14 cellular contexts compared by ENCODE assay signal in the genomic region with DNA sequence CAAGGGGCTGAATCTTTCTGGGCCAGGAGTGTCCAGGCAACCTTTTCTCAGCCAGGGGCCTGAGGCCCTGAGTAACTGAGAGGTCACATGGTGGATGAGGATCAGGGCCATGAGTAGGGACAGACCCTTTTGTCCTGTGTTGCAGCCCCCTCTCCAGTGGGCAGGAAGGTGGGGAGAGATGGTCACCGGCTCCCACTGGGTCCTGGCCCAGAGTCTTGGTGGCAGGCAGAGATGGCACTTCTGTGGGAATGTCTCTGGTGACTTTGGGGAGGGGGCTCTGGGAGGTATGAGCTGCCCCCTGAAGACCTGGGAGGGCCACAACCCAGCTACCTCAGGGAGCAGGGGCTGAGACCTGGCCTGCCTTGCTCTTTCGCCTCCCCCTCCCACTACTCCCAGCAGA. TPM values are rescaled to one million over a fixed set of nuclear protein-coding genes. Genes with fewer than 3 reads are reported as not detected.
"Had no signal": no experiment of that assay in that cellular context is flagged by ENCODE, and none has a peak within 500 bp of the region (broad histone marks: within the 10 kb centered on the region; RNA-seq: fewer than 3 reads in every experiment).

No MANE protein-coding gene starts in this region.

- H3K4me3 Mint-ChIP-seq: activated CD4-positive, alpha-beta T cell treated with anti-CD3 and anti-CD28 coated beads, Interleukin-2, amount 10 ng/mL, durations not matched to agents 7 days and 5 days; activated CD8-positive, alpha-beta T cell treated with anti-CD3 and anti-CD28 coated beads, Interleukin-2, amount 10 ng/mL, durations not matched to agents 7 days and 5 days; activated T-cell treated with anti-CD3 and anti-CD28 coated beads, Interleukin-2, amount 50 U/mL, for 4 hours; natural killer cell treated with Interleukin-12 subunit alpha and Interleukin-12 subunit beta and Interleukin-15 and Interleukin-18, amount 100 ng/mL, for 72 hours had no signal

- H3K27ac Mint-ChIP-seq: activated CD4-positive, alpha-beta T cell treated with anti-CD3 and anti-CD28 coated beads, Interleukin-2, amount 10 ng/mL, durations not matched to agents 7 days and 5 days; activated CD8-positive, alpha-beta T cell treated with anti-CD3 and anti-CD28 coated beads, Interleukin-2, amount 10 ng/mL, durations not matched to agents 7 days and 5 days; natural killer cell treated with Interleukin-12 subunit alpha and Interleukin-12 subunit beta and Interleukin-15 and Interleukin-18, amount 100 ng/mL, for 72 hours had no signal

- H3K36me3 ChIP-seq: esophagus muscularis mucosa, tibial nerve had no signal

- H3K4me3 ChIP-seq: esophagus muscularis mucosa, tibial nerve had no signal

- H3K36me3 Mint-ChIP-seq: natural killer cell treated with Interleukin-12 subunit alpha and Interleukin-12 subunit beta and Interleukin-15 and Interleukin-18, amount 100 ng/mL, for 72 hours had no signal

- DNase-seq: activated CD4-positive, alpha-beta T cell treated with anti-CD3 and anti-CD28 coated beads, Interleukin-2, amount 10 ng/mL, durations not matched to agents 7 days and 5 days; activated CD4-positive, CD25-positive, alpha-beta regulatory T cell; activated CD8-positive, alpha-beta T cell treated with anti-CD3 and anti-CD28 coated beads, Interleukin-2, amount 10 ng/mL, durations not matched to agents 7 days and 5 days; activated naive CD4-positive, alpha-beta T cell treated with anti-CD3 and anti-CD28 coated beads, Interleukin-2, amount 50 U/mL, for 16 hours; activated T-cell treated with anti-CD3 and anti-CD28 coated beads, Interleukin-2, amount 50 U/mL, for 4 hours; effector CD4-positive, alpha-beta T cell; retina; stimulated activated naive CD4-positive, alpha-beta T cell treated with Interleukin-2 at 50 U/mL for 16 hours; substantia nigra; T-helper 1 cell; T-helper 9 cell had no signal

- H3K4me1 Mint-ChIP-seq: activated CD4-positive, alpha-beta T cell treated with anti-CD3 and anti-CD28 coated beads, Interleukin-2, amount 10 ng/mL, durations not matched to agents 7 days and 5 days had no signal

- H3K27ac ChIP-seq: esophagus muscularis mucosa, tibial nerve had no signal

- ATAC-seq: activated CD8-positive, alpha-beta T cell treated with anti-CD3 and anti-CD28 coated beads, Interleukin-2, amount 10 ng/mL, durations not matched to agents 7 days and 5 days; activated T-cell treated with anti-CD3 and anti-CD28 coated beads, Interleukin-2, amount 50 U/mL, for 4 hours; natural killer cell treated with Interleukin-12 subunit alpha and Interleukin-12 subunit beta and Interleukin-15 and Interleukin-18, amount 100 ng/mL, for 72 hours had no signal

- H3K4me1 ChIP-seq: tibial nerve had no signal

- H3K9me3 Mint-ChIP-seq: activated CD4-positive, alpha-beta T cell treated with anti-CD3 and anti-CD28 coated beads, Interleukin-2, amount 10 ng/mL, durations not matched to agents 7 days and 5 days; activated T-cell treated with anti-CD3 and anti-CD28 coated beads, Interleukin-2, amount 50 U/mL, for 4 hours; natural killer cell treated with Interleukin-12 subunit alpha and Interleukin-12 subunit beta and Interleukin-15 and Interleukin-18, amount 100 ng/mL, for 72 hours had no signal

- H3K9me3 ChIP-seq: esophagus muscularis mucosa, tibial nerve had no signal

RNA-seq across cellular contexts. Expression of a gene that starts 6.8 kb away (rescaled TPM):
- total RNA-seq: natural killer cell treated with Interleukin-12 subunit alpha and Interleukin-12 subunit beta and Interleukin-15 and Interleukin-18, amount 100 ng/mL, for 72 hours had no signal
